ENCODE assay signal across 39 cellular contexts in genomic region chr15:23529891-23530290, GRCh38. TPM values are rescaled to one million over a fixed set of nuclear protein-coding genes. Genes with fewer than 3 reads are reported as not detected.
"Had no signal": no experiment of that assay in that cellular context is flagged by ENCODE, and none has a peak within 500 bp of the region (broad histone marks: within the 10 kb centered on the region; RNA-seq: fewer than 3 reads in every experiment).

No MANE protein-coding gene starts in this region.

- H3K4me3 ChIP-seq: ascending aorta, cardiac muscle cell had no signal

- DNase-seq: activated CD4-positive, alpha-beta memory T cell treated with anti-CD3 and anti-CD28 coated beads, Interleukin-2, amount 10 ng/mL, durations not matched to agents 7 days and 5 days; activated CD4-positive, alpha-beta T cell treated with anti-CD3 and anti-CD28 coated beads for 1 hour; activated CD4-positive, alpha-beta T cell treated with anti-CD3 and anti-CD28 coated beads for 36 hours; activated CD4-positive, alpha-beta T cell treated with anti-CD3 and anti-CD28 coated beads for 48 hours; activated CD4-positive, alpha-beta T cell treated with anti-CD3 and anti-CD28 coated beads, Interleukin-2, amount 10 ng/mL, durations not matched to agents 7 days and 5 days; activated CD4-positive, alpha-beta T cell treated with anti-CD3 and anti-CD28 coated beads, Interleukin-2, amount 50 U/mL, for 48 hours; activated CD4-positive, CD25-positive, alpha-beta regulatory T cell; activated CD8-positive, alpha-beta memory T cell treated with anti-CD3 and anti-CD28 coated beads for 24 hours; activated CD8-positive, alpha-beta memory T cell treated with anti-CD3 and anti-CD28 coated beads, Interleukin-2, amount 10 ng/mL, durations not matched to agents 7 days and 5 days; activated CD8-positive, alpha-beta memory T cell treated with anti-CD3 and anti-CD28 coated beads, Interleukin-2, amount 50 U/mL, for 48 hours; activated CD8-positive, alpha-beta T cell treated with anti-CD3 and anti-CD28 coated beads, Interleukin-2, amount 10 ng/mL, durations not matched to agents 7 days and 5 days; activated effector memory CD4-positive, alpha-beta T cell treated with Interleukin-2 at 50 U/mL for 16 hours; activated gamma-delta T cell; activated naive CD4-positive, alpha-beta T cell treated with anti-CD3 and anti-CD28 coated beads, Interleukin-2, amount 10 ng/mL, durations not matched to agents 7 days and 5 days; activated naive CD4-positive, alpha-beta T cell treated with Interleukin-2 at 50 U/mL for 16 hours; activated naive CD8-positive, alpha-beta T cell treated with anti-CD3 and anti-CD28 coated beads, Interleukin-2, amount 10 ng/mL, durations not matched to agents 7 days and 5 days; activated naive CD8-positive, alpha-beta T cell treated with anti-CD3 and anti-CD28 coated beads, Interleukin-2, amount 50 U/mL, for 24 hours; activated T-cell treated with anti-CD3 and anti-CD28 coated beads, Interleukin-2, amount 50 U/mL, for 24 hours; activated T-cell treated with anti-CD3 and anti-CD28 coated beads, Interleukin-2, amount 50 U/mL, for 48 hours; amygdala; anterior cingulate cortex; caudate nucleus; cerebellar nuclear complex; T-helper 2 cell; T-helper 9 cell; WERI-Rb-1 had no signal

- H3K36me3 Mint-ChIP-seq: activated CD8-positive, alpha-beta memory T cell treated with anti-CD3 and anti-CD28 coated beads, Interleukin-2, amount 10 ng/mL, durations not matched to agents 7 days and 5 days; activated naive CD4-positive, alpha-beta T cell treated with anti-CD3 and anti-CD28 coated beads, Interleukin-2, amount 10 ng/mL, durations not matched to agents 7 days and 5 days; activated naive CD4-positive, alpha-beta T cell treated with anti-CD3 and anti-CD28 coated beads, Interleukin-2, amount 50 U/mL, for 24 hours; activated naive CD8-positive, alpha-beta T cell; activated naive CD8-positive, alpha-beta T cell treated with anti-CD3 and anti-CD28 coated beads, Interleukin-2, amount 10 ng/mL, durations not matched to agents 7 days and 5 days; brain had no signal

- H3K27me3 Mint-ChIP-seq: activated CD4-positive, alpha-beta memory T cell treated with anti-CD3 and anti-CD28 coated beads, Interleukin-2, amount 10 ng/mL, durations not matched to agents 7 days and 5 days; activated CD4-positive, alpha-beta T cell treated with anti-CD3 and anti-CD28 coated beads for 36 hours; activated CD4-positive, alpha-beta T cell treated with anti-CD3 and anti-CD28 coated beads, Interleukin-2, amount 10 ng/mL, durations not matched to agents 7 days and 5 days; activated CD8-positive, alpha-beta memory T cell treated with anti-CD3 and anti-CD28 coated beads, Interleukin-2, amount 10 ng/mL, durations not matched to agents 7 days and 5 days; activated naive CD4-positive, alpha-beta T cell treated with anti-CD3 and anti-CD28 coated beads, Interleukin-2, amount 10 ng/mL, durations not matched to agents 7 days and 5 days; activated naive CD8-positive, alpha-beta T cell treated with anti-CD3 and anti-CD28 coated beads, Interleukin-2, amount 10 ng/mL, durations not matched to agents 7 days and 5 days; activated naive CD8-positive, alpha-beta T cell treated with anti-CD3 and anti-CD28 coated beads, Interleukin-2, amount 50 U/mL, for 24 hours; activated T-cell treated with anti-CD3 and anti-CD28 coated beads, Interleukin-2, amount 50 U/mL, for 24 hours; brain; central memory CD8-positive, alpha-beta T cell had no signal

- H3K27ac ChIP-seq: ascending aorta, cardiac muscle cell, WERI-Rb-1 had no signal

- H3K4me3 Mint-ChIP-seq: activated CD4-positive, alpha-beta memory T cell treated with anti-CD3 and anti-CD28 coated beads, Interleukin-2, amount 10 ng/mL, durations not matched to agents 7 days and 5 days; activated CD4-positive, alpha-beta T cell treated with anti-CD3 and anti-CD28 coated beads for 36 hours; activated CD4-positive, alpha-beta T cell treated with anti-CD3 and anti-CD28 coated beads, Interleukin-2, amount 10 ng/mL, durations not matched to agents 7 days and 5 days; activated CD8-positive, alpha-beta memory T cell treated with anti-CD3 and anti-CD28 coated beads, Interleukin-2, amount 10 ng/mL, durations not matched to agents 7 days and 5 days; activated CD8-positive, alpha-beta T cell treated with anti-CD3 and anti-CD28 coated beads, Interleukin-2, amount 10 ng/mL, durations not matched to agents 7 days and 5 days; activated naive CD4-positive, alpha-beta T cell treated with anti-CD3 and anti-CD28 coated beads, Interleukin-2, amount 10 ng/mL, durations not matched to agents 7 days and 5 days; activated naive CD4-positive, alpha-beta T cell treated with anti-CD3 and anti-CD28 coated beads, Interleukin-2, amount 50 U/mL, for 24 hours; activated naive CD8-positive, alpha-beta T cell; activated naive CD8-positive, alpha-beta T cell treated with anti-CD3 and anti-CD28 coated beads, Interleukin-2, amount 10 ng/mL, durations not matched to agents 7 days and 5 days; activated naive CD8-positive, alpha-beta T cell treated with anti-CD3 and anti-CD28 coated beads, Interleukin-2, amount 50 U/mL, for 24 hours; activated T-cell treated with anti-CD3 and anti-CD28 coated beads, Interleukin-2, amount 50 U/mL, for 24 hours; brain; central memory CD8-positive, alpha-beta T cell; T-helper 1 cell treated with Interleukin-12 subunit alpha and Interleukin-12 subunit beta and Interleukin-4 antibody, amounts not matched to agents 30 μg/mL and 1 μg/mL, for 36 hours; T-helper 2 cell treated with Interferon-gamma antibody and Interleukin-4, amounts not matched to agents 5 μg/mL and 100 μg/mL, for 36 hours; WTC11 had no signal

- H3K27ac Mint-ChIP-seq: activated CD4-positive, alpha-beta memory T cell treated with anti-CD3 and anti-CD28 coated beads, Interleukin-2, amount 10 ng/mL, durations not matched to agents 7 days and 5 days; activated CD4-positive, alpha-beta T cell treated with anti-CD3 and anti-CD28 coated beads for 36 hours; activated CD4-positive, alpha-beta T cell treated with anti-CD3 and anti-CD28 coated beads, Interleukin-2, amount 10 ng/mL, durations not matched to agents 7 days and 5 days; activated CD8-positive, alpha-beta memory T cell treated with anti-CD3 and anti-CD28 coated beads, Interleukin-2, amount 10 ng/mL, durations not matched to agents 7 days and 5 days; activated CD8-positive, alpha-beta T cell treated with anti-CD3 and anti-CD28 coated beads, Interleukin-2, amount 10 ng/mL, durations not matched to agents 7 days and 5 days; activated naive CD4-positive, alpha-beta T cell treated with anti-CD3 and anti-CD28 coated beads, Interleukin-2, amount 10 ng/mL, durations not matched to agents 7 days and 5 days; activated naive CD4-positive, alpha-beta T cell treated with anti-CD3 and anti-CD28 coated beads, Interleukin-2, amount 50 U/mL, for 24 hours; activated naive CD8-positive, alpha-beta T cell; activated naive CD8-positive, alpha-beta T cell treated with anti-CD3 and anti-CD28 coated beads, Interleukin-2, amount 10 ng/mL, durations not matched to agents 7 days and 5 days; activated naive CD8-positive, alpha-beta T cell treated with anti-CD3 and anti-CD28 coated beads, Interleukin-2, amount 50 U/mL, for 24 hours; activated T-cell treated with anti-CD3 and anti-CD28 coated beads, Interleukin-2, amount 50 U/mL, for 24 hours; activated T-helper 2 cell treated with anti-CD3 and anti-CD28 coated beads, Interferon-gamma antibody, Interleukin-2, Interleukin-4, amounts not matched to agents 10 μg/mL and 5 μg/mL and 100 μg/mL, durations not matched to agents 14 hours and 24 hours and 36 hours; brain; T-helper 1 cell treated with Interleukin-12 subunit alpha and Interleukin-12 subunit beta and Interleukin-4 antibody, amounts not matched to agents 30 μg/mL and 1 μg/mL, for 36 hours; T-helper 2 cell treated with Interferon-gamma antibody and Interleukin-4, amounts not matched to agents 5 μg/mL and 100 μg/mL, for 36 hours; WTC11 had no signal

- ATAC-seq: activated CD4-positive, alpha-beta T cell treated with anti-CD3 and anti-CD28 coated beads for 36 hours; activated CD4-positive, CD25-positive, alpha-beta regulatory T cell treated with anti-CD3 and anti-CD28 coated beads, Interleukin-2, amount 50 U/mL, for 24 hours; activated CD8-positive, alpha-beta memory T cell treated with anti-CD3 and anti-CD28 coated beads, Interleukin-2, amount 10 ng/mL, durations not matched to agents 7 days and 5 days; activated CD8-positive, alpha-beta T cell treated with anti-CD3 and anti-CD28 coated beads, Interleukin-2, amount 10 ng/mL, durations not matched to agents 7 days and 5 days; activated naive CD8-positive, alpha-beta T cell treated with anti-CD3 and anti-CD28 coated beads, Interleukin-2, amount 50 U/mL, for 24 hours; WTC11 had no signal

- H3K9me3 Mint-ChIP-seq: activated naive CD4-positive, alpha-beta T cell treated with anti-CD3 and anti-CD28 coated beads, Interleukin-2, amount 10 ng/mL, durations not matched to agents 7 days and 5 days; activated naive CD8-positive, alpha-beta T cell treated with anti-CD3 and anti-CD28 coated beads, Interleukin-2, amount 10 ng/mL, durations not matched to agents 7 days and 5 days; activated T-helper 2 cell treated with anti-CD3 and anti-CD28 coated beads, Interferon-gamma antibody, Interleukin-2, Interleukin-4, amounts not matched to agents 10 μg/mL and 5 μg/mL and 100 μg/mL, durations not matched to agents 14 hours and 24 hours and 36 hours had no signal

- H3K4me1 Mint-ChIP-seq: activated CD4-positive, alpha-beta memory T cell treated with anti-CD3 and anti-CD28 coated beads, Interleukin-2, amount 10 ng/mL, durations not matched to agents 7 days and 5 days; activated CD4-positive, alpha-beta T cell treated with anti-CD3 and anti-CD28 coated beads for 36 hours; activated CD4-positive, alpha-beta T cell treated with anti-CD3 and anti-CD28 coated beads, Interleukin-2, amount 10 ng/mL, durations not matched to agents 7 days and 5 days; activated CD8-positive, alpha-beta memory T cell treated with anti-CD3 and anti-CD28 coated beads, Interleukin-2, amount 10 ng/mL, durations not matched to agents 7 days and 5 days; activated naive CD4-positive, alpha-beta T cell treated with anti-CD3 and anti-CD28 coated beads, Interleukin-2, amount 10 ng/mL, durations not matched to agents 7 days and 5 days; activated naive CD4-positive, alpha-beta T cell treated with anti-CD3 and anti-CD28 coated beads, Interleukin-2, amount 50 U/mL, for 24 hours; activated naive CD8-positive, alpha-beta T cell treated with anti-CD3 and anti-CD28 coated beads, Interleukin-2, amount 10 ng/mL, durations not matched to agents 7 days and 5 days; activated naive CD8-positive, alpha-beta T cell treated with anti-CD3 and anti-CD28 coated beads, Interleukin-2, amount 50 U/mL, for 24 hours; brain; central memory CD8-positive, alpha-beta T cell; WTC11 had no signal

RNA-seq across cellular contexts. Expression of gene MKRN3, which starts 35.6 kb away (rescaled TPM):
- total RNA-seq: bronchial epithelial cell, cardiac muscle cell, chondrocyte, WTC11 had no signal
